Comparison of ENCODE assay signal across 8 cellular contexts in genomic region chr5:77775773-77776605, GRCh38. TPM values are rescaled to one million over a fixed set of nuclear protein-coding genes. Genes with fewer than 3 reads are reported as not detected.
DNase-seq lines count a peak whose midpoint lies in the region; ATAC-seq and TF ChIP-seq lines count a peak whose summit lies in the region.

A gene with protein sequence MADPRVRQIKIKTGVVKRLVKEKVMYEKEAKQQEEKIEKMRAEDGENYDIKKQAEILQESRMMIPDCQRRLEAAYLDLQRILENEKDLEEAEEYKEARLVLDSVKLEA (minus strand): TSS chr5:77776339. CDS start chr5:77776257, 82 bp downstream.

- 1% methylated on average over 82 of the region's 92 CpGs for WGBS in hepatocyte (ENCODE audit: low lambda C conversion rate, missing lambda C conversion rate)

- peak within 1 kb of the TSS; percentile 65 for H2AFZ ChIP-seq in hepatocyte

- ATAC-seq in GM18511 (IDR thresholded peaks at IDR 0.05; ENCODE audit: unreplicated experiment) (peak; percentile 89), HG03025 (IDR thresholded peaks at IDR 0.05; ENCODE audit: low FRiP score, unreplicated experiment) (peak; percentile 91)

- H3K4me2 ChIP-seq in hepatocyte, result peak within 1 kb of the TSS; percentile 92

- no peaks in the 10 kb centered on the region for H3K36me3 ChIP-seq in hepatocyte (replicated peaks; ENCODE audit: insufficient read depth, low read depth)

- H3K4me3 ChIP-seq in astrocyte of the cerebellum (ENCODE audit: low read depth, low read length) (peak within 1 kb of the TSS; percentile 46), hepatocyte (peak within 1 kb of the TSS; percentile 67), retinal pigment epithelial cell (ENCODE audit: low read length) (peak within 1 kb of the TSS; percentile 79)

- H3K27me3 ChIP-seq in hepatocyte, result no peaks in the 10 kb centered on the region

- peaks cover 21% of the 10 kb centered on the region for H3K4me1 ChIP-seq in hepatocyte (ENCODE audit: insufficient read depth)

- H3K79me2 ChIP-seq in hepatocyte, result peaks cover 46% of the 10 kb centered on the region

- no peaks in the 10 kb centered on the region for H3K9me2 ChIP-seq in hepatocyte (replicated peaks; ENCODE audit: insufficient read depth)

- in situ Hi-C loops in astrocyte of the cerebellum (cut with HindIII; ENCODE audit: low sequenced_read_pairs), result no loop called here

- H3K9me3 ChIP-seq in hepatocyte (ENCODE audit: low read depth), result no peaks in the 10 kb centered on the region

- peak; percentile 54 for DNase-seq in NCI-H2029 treated with DMSO at 0.1 percent for 48 hours (lab: John Stamatoyannopoulos, UW)
- DNase-seq in T-helper 9 cell, result peak; percentile 87
- DNase-seq in astrocyte of the cerebellum (ENCODE audit: low read depth), result peak; percentile 70
- DNase-seq in hepatocyte (ENCODE audit: low spot score), result peak; percentile 96
- peak; percentile 66 for DNase-seq in retinal pigment epithelial cell (ENCODE audit: low read depth)

- H3K27ac ChIP-seq in 22Rv1 (peak within 1 kb of the TSS; percentile 81), hepatocyte (peak within 1 kb of the TSS; percentile 100)

- TF ChIP-seq CTCF in 22Rv1 (IDR thresholded peaks at IDR 0.05), result peak; percentile 33
- TF ChIP-seq CTCF in astrocyte of the cerebellum (IDR thresholded peaks at IDR 0.05; ENCODE audit: low read depth, low read length, missing control alignments), result peak; percentile 18
- peak; percentile 27 for TF ChIP-seq CTCF in hepatocyte (IDR thresholded peaks at IDR 0.05; ENCODE audit: poor library complexity)
- TF ChIP-seq CTCF in retinal pigment epithelial cell (conservative IDR thresholded peaks at IDR 0.05; ENCODE audit: low read depth, low read length), result peak; percentile 4

- peaks cover 46% of the 10 kb centered on the region for H4K20me1 ChIP-seq in hepatocyte (ENCODE audit: insufficient read depth, poor library complexity, severe bottlenecking)

RNA-seq across cellular contexts. Expression of the gene that starts here (rescaled TPM):
- total RNA-seq in hepatocyte, result 267 and 282 TPM in 2 replicates
- 269 and 278 TPM in 2 replicates for polyA plus RNA-seq in hepatocyte

Comparison
In these comparisons a context has a peak if more than half of its experiments do, and no peak if none do; other contexts are left out.
1. Peak in every context shown above with its lines: DNase-seq, ATAC-seq, H3K4me3 ChIP-seq and H3K27ac ChIP-seq.